8 cellular contexts compared by ENCODE assay signal in genomic region chr6:24991748-24992467, GRCh38. TPM values are rescaled to one million over a fixed set of nuclear protein-coding genes. Genes with fewer than 3 reads are reported as not detected.
DNase-seq lines count a peak whose midpoint lies in the region; ATAC-seq and TF ChIP-seq lines count a peak whose summit lies in the region.

No MANE protein-coding gene starts in this region.

- no peaks in the 10 kb centered on the region for H3K27me3 Mint-ChIP-seq in activated CD4-positive, alpha-beta T cell treated with anti-CD3 and anti-CD28 coated beads, Interleukin-2, amount 10 ng/mL, durations not matched to agents 7 days and 5 days
- no peaks in the 10 kb centered on the region for H3K27me3 Mint-ChIP-seq in natural killer cell (ENCODE audit: low read depth in 2 of 2)

- DNase-seq in BJ (ENCODE audit: low read depth) (no peak), NCI-H345 (lab: John Stamatoyannopoulos, UW) (peak; percentile 51), natural killer cell (peak; percentile 47), suprapubic skin (ENCODE audit: low spot score in 2 of 2) (no peak)
- DNase-seq in activated CD4-positive, alpha-beta T cell treated with anti-CD3 and anti-CD28 coated beads, Interleukin-2, amount 10 ng/mL, durations not matched to agents 7 days and 5 days, result peak; percentile 89
- peak; percentile 46 to 57 (median 47) for DNase-seq in effector memory CD4-positive, alpha-beta T cell

- no peaks in the 10 kb centered on the region for H3K36me3 ChIP-seq in BJ (ENCODE audit: control insufficient read depth, insufficient read depth, low read length)
- H3K36me3 ChIP-seq in effector memory CD4-positive, alpha-beta T cell (ENCODE audit: control insufficient read depth, insufficient read depth, low read length), result no peaks in the 10 kb centered on the region
- no peaks in the 10 kb centered on the region for H3K36me3 ChIP-seq in suprapubic skin

- H3K4me1 Mint-ChIP-seq in activated CD4-positive, alpha-beta T cell treated with anti-CD3 and anti-CD28 coated beads, Interleukin-2, amount 10 ng/mL, durations not matched to agents 7 days and 5 days, result peaks cover 51% of the 10 kb centered on the region
- H3K4me1 Mint-ChIP-seq in natural killer cell, result peaks cover 51 to 55% of the 10 kb centered on the region in 2 donors

- peak overlapping the region; percentile 3 for H3K27ac ChIP-seq in effector memory CD4-positive, alpha-beta T cell (ENCODE audit: insufficient read depth, low read length, poor library complexity, severe bottlenecking)
- no peak overlapping the region for H3K27ac ChIP-seq in suprapubic skin

- peak; percentile 76 for TF ChIP-seq CTCF in BJ (IDR thresholded peaks at IDR 0.05; ENCODE audit: insufficient read depth, low read depth, low read length)
- TF ChIP-seq CTCF in natural killer cell (IDR thresholded peaks at IDR 0.05), result peak; percentile 84
- peak; percentile 59 to 68 for TF ChIP-seq CTCF in suprapubic skin (IDR thresholded peaks at IDR 0.05)

- H3K4me3 ChIP-seq in BJ (ENCODE audit: low read depth, low read length), result no peak overlapping the region
- H3K4me3 ChIP-seq in effector memory CD4-positive, alpha-beta T cell (ENCODE audit: insufficient read depth, low read depth, low read length, poor library complexity, severe bottlenecking), result no peak overlapping the region
- H3K4me3 ChIP-seq in suprapubic skin, result no peak overlapping the region

- WGBS in suprapubic skin, result 74% methylated on average over 5 of the region's 5 CpGs

- peaks cover 35% of the 10 kb centered on the region for H3K9me3 Mint-ChIP-seq in activated CD4-positive, alpha-beta T cell treated with anti-CD3 and anti-CD28 coated beads, Interleukin-2, amount 10 ng/mL, durations not matched to agents 7 days and 5 days
- H3K9me3 Mint-ChIP-seq in natural killer cell, result no peaks in the 10 kb centered on the region

- POLR2A ChIA-PET in BJ (lab: Charles Lee), result interaction anchor here (0.7 kb wide), 1 partner anchor 10 kb away, joined by 3 read pairs; no protein-coding TSS in a partner anchor
- POLR2A ChIA-PET in activated CD4-positive, alpha-beta T cell treated with anti-CD3 and anti-CD28 coated beads, Interleukin-2, amount 10 ng/mL, durations not matched to agents 7 days and 5 days (lab: Charles Lee), result interaction anchor here (0.6 to 2.1 kb wide), 4 partner anchors 15 to 58 kb away, joined by 3 to 10 read pairs (median 3); partner anchors contain the start of gene RIPOR2

- peak overlapping the region; percentile 74 for H3K27ac Mint-ChIP-seq in activated CD4-positive, alpha-beta T cell treated with anti-CD3 and anti-CD28 coated beads, Interleukin-2, amount 10 ng/mL, durations not matched to agents 7 days and 5 days
- H3K27ac Mint-ChIP-seq in natural killer cell, result peak overlapping the region; percentile 61 to 84

- TF ChIP-seq POLR2A in suprapubic skin (IDR thresholded peaks at IDR 0.05), result no peak

- TF ChIP-seq EP300 in suprapubic skin (IDR thresholded peaks at IDR 0.05), result no peak

- peaks cover 21% of the 10 kb centered on the region for H3K4me1 ChIP-seq in effector memory CD4-positive, alpha-beta T cell (ENCODE audit: control insufficient read depth, insufficient read depth, low read length, poor library complexity, severe bottlenecking)
- no peaks in the 10 kb centered on the region for H3K4me1 ChIP-seq in suprapubic skin

- peaks cover 59% of the 10 kb centered on the region for H3K36me3 Mint-ChIP-seq in activated CD4-positive, alpha-beta T cell treated with anti-CD3 and anti-CD28 coated beads, Interleukin-2, amount 10 ng/mL, durations not matched to agents 7 days and 5 days (ENCODE audit: low read depth)
- H3K36me3 Mint-ChIP-seq in natural killer cell, result peaks cover 7% of the 10 kb centered on the region

- H3K27me3 ChIP-seq in BJ (ENCODE audit: control insufficient read depth, insufficient read depth, low read length) (no peaks in the 10 kb centered on the region), suprapubic skin (no peaks in the 10 kb centered on the region)
- H3K27me3 ChIP-seq in effector memory CD4-positive, alpha-beta T cell (replicated peaks; ENCODE audit: control insufficient read depth, insufficient read depth, low read length, poor library complexity, severe bottlenecking), result no peaks in the 10 kb centered on the region

- CTCF ChIA-PET in BJ (lab: Yijun Ruan, JAX), result interaction anchor here (0.5 to 5.4 kb wide), 44 partner anchors 10 to 600 kb away, joined by 3 to 65 read pairs (median 6); partner anchors contain the start of gene RIPOR2
- CTCF ChIA-PET in activated CD4-positive, alpha-beta T cell treated with anti-CD3 and anti-CD28 coated beads, Interleukin-2, amount 10 ng/mL, durations not matched to agents 7 days and 5 days (lab: Charles Lee), result interaction anchor here (0.5 to 5.3 kb wide), 52 partner anchors 9 to 436 kb away, joined by 3 to 48 read pairs (median 5); partner anchors contain the start of gene RIPOR2

- H3K4me3 Mint-ChIP-seq in activated CD4-positive, alpha-beta T cell treated with anti-CD3 and anti-CD28 coated beads, Interleukin-2, amount 10 ng/mL, durations not matched to agents 7 days and 5 days, result peak overlapping the region; percentile 12
- peak overlapping the region; percentile 14 for H3K4me3 Mint-ChIP-seq in natural killer cell

- intact Hi-C loops in natural killer cell (cut with micrococcal nuclease), result loop anchor here (1.0 to 2.0 kb wide), 6 partner anchors 15 to 136 kb away; no protein-coding TSS in a partner anchor

- ATAC-seq in GM18870 (IDR thresholded peaks at IDR 0.05; ENCODE audit: unreplicated experiment), result peak; percentile 62
- ATAC-seq in HG03135 (IDR thresholded peaks at IDR 0.05; ENCODE audit: unreplicated experiment), result peak; percentile 85
- ATAC-seq in natural killer cell, result peak; percentile 94 to 99 (median 98)

- H3K9me3 ChIP-seq in effector memory CD4-positive, alpha-beta T cell (ENCODE audit: control insufficient read depth, low read length), result no peaks in the 10 kb centered on the region
- H3K9me3 ChIP-seq in suprapubic skin, result no peaks in the 10 kb centered on the region

RNA-seq across cellular contexts. Expression of gene RIPOR2, which starts 56.1 kb away (rescaled TPM):
- polyA plus RNA-seq in BJ (2011; rRNA removed), result 36.3 and 52.6 TPM in 2 replicates
- 60.8 and 64.8 TPM in 2 replicates for polyA minus RNA-seq in BJ (2011; rRNA and poly(A)+ RNA removed)
- 100 to 1,000 TPM; 287 to 303 TPM for total RNA-seq in activated CD4-positive, alpha-beta T cell treated with anti-CD3 and anti-CD28 coated beads, Interleukin-2, amount 10 ng/mL, durations not matched to agents 7 days and 5 days
- total RNA-seq in natural killer cell (100 to 1,000 TPM; 234 to 312 (median 299) TPM), suprapubic skin (10 to 100 TPM in 3 of 4 donors, 1 to 10 TPM in 1; 3.8 to 12.8 (median 11.4) TPM)

Comparison
In these comparisons a context has a peak if more than half of its experiments do, and no peak if none do; other contexts are left out.
1. DNase-seq: peak in NCI-H345 (single experiment), activated CD4-positive, alpha-beta T cell treated with anti-CD3 and anti-CD28 coated beads, Interleukin-2, amount 10 ng/mL, durations not matched to agents 7 days and 5 days (single experiment), effector memory CD4-positive, alpha-beta T cell (3 of 3) and natural killer cell (single experiment); none in BJ (single experiment) and suprapubic skin (0 of 2).
2. RNA of gene RIPOR2, which starts 56.1 kb away (total RNA-seq): 287 to 303 TPM in activated CD4-positive, alpha-beta T cell treated with anti-CD3 and anti-CD28 coated beads, Interleukin-2, amount 10 ng/mL, durations not matched to agents 7 days and 5 days and 234 to 312 TPM in natural killer cell; 3.8 to 12.8 TPM in suprapubic skin; every median in the first group is over 10 times any median in the second.
3. Peak in every context shown above with its lines, with median percentiles within 50 percentile points of each other: CTCF ChIP-seq and ATAC-seq.